ENCODE assay signal across 20 cellular contexts in the genomic region with DNA sequence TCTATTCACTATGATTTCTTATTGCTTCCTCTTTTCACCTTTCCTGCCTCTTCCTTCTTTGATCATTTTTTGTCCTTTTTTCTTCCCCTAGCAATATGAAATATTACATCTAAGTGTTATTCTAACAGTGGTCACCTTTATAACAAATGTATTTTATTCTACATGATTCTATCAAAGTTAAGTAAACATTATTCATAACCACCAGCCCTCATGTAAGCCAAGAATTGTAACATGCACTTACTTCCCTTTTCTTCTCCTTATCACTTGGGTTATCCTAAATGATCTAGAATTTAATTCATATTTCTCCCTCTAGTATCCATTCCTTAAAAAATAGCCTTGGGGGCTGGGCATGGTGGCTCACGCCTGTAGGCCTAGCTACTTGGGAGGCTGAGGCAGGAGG.
"Had no signal": no experiment of that assay in that cellular context is flagged by ENCODE, and none has a peak within 500 bp of the region (broad histone marks: within the 10 kb centered on the region; RNA-seq: fewer than 3 reads in every experiment).

No MANE protein-coding gene starts in this region.

- H3K27me3 ChIP-seq: hepatocyte, sigmoid colon, stomach had no signal

- H3K4me1 ChIP-seq: foreskin keratinocyte, left ventricle myocardium inferior, psoas muscle had no signal

- H3K36me3 ChIP-seq: left ventricle myocardium inferior, sigmoid colon, stomach, thoracic aorta had no signal

- H3K79me2 ChIP-seq: hepatocyte had no signal

- H3K4me3 ChIP-seq: hepatocyte, left ventricle myocardium inferior, lung, psoas muscle, sigmoid colon, skin epidermis, stomach, thoracic aorta had no signal

- ATAC-seq: foreskin keratinocyte; left cardiac atrium; naive thymus-derived CD4-positive, alpha-beta T cell; psoas muscle had no signal

- H2AFZ ChIP-seq: hepatocyte had no signal

- H3K27ac ChIP-seq: foreskin keratinocyte, hepatocyte, left ventricle myocardium inferior, psoas muscle, sigmoid colon, skin epidermis, thoracic aorta had no signal

- DNase-seq: erythroblast; foreskin keratinocyte; kidney; left cardiac atrium; left ventricle myocardium inferior; mesenchymal stem cell; midbrain; naive thymus-derived CD4-positive, alpha-beta T cell; nephron progenitor cell; psoas muscle; retina; sigmoid colon; stimulated activated naive CD4-positive, alpha-beta T cell; stomach; substantia nigra had no signal

- FAIRE-seq: endothelial cell of umbilical vein had no signal

- H3K4me2 ChIP-seq: hepatocyte had no signal

- H3K9me3 ChIP-seq: left ventricle myocardium inferior, psoas muscle, sigmoid colon, stomach, thoracic aorta had no signal
